9 cellular contexts compared by ENCODE assay signal in the genomic region with DNA sequence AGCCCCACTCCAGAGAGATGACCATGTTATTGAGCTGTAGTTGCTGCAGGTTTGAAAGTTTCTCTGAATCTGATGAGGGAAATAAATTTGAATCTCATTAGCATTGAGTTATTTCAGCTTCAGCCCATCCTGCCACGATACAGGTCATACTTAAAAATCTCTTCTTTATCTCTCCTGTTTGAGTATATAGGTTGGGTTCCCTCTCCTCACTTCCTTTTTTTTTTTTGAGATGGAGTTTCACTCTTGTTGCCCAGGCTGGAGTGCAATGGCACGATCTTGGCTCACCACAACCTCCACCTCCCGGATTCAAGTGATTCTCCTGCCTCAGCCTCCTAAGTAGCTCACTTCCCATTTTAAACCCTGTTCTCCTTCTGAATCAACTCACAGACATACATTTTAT. TPM values are rescaled to one million over a fixed set of nuclear protein-coding genes. Genes with fewer than 3 reads are reported as not detected.
"Had no signal": no experiment of that assay in that cellular context is flagged by ENCODE, and none has a peak within 500 bp of the region (broad histone marks: within the 10 kb centered on the region; RNA-seq: fewer than 3 reads in every experiment).

No MANE protein-coding gene starts in this region.

RNA-seq across cellular contexts. Expression of a gene that starts 17.9 kb away (rescaled TPM):
- total RNA-seq: activated CD4-positive, alpha-beta memory T cell treated with anti-CD3 and anti-CD28 coated beads, Interleukin-2, amount 10 ng/mL, durations not matched to agents 7 days and 5 days; activated CD4-positive, alpha-beta T cell treated with anti-CD3 and anti-CD28 coated beads, Interleukin-2, amount 10 ng/mL, durations not matched to agents 7 days and 5 days; activated CD8-positive, alpha-beta memory T cell treated with anti-CD3 and anti-CD28 coated beads, Interleukin-2, amount 10 ng/mL, durations not matched to agents 7 days and 5 days; activated CD8-positive, alpha-beta T cell treated with anti-CD3 and anti-CD28 coated beads, Interleukin-2, amount 10 ng/mL, durations not matched to agents 7 days and 5 days; activated naive CD8-positive, alpha-beta T cell treated with anti-CD3 and anti-CD28 coated beads, Interleukin-2, amount 10 ng/mL, durations not matched to agents 7 days and 5 days; activated T-helper 2 cell treated with anti-CD3 and anti-CD28 coated beads, Interferon-gamma antibody, Interleukin-2, Interleukin-4, amounts not matched to agents 10 μg/mL and 5 μg/mL and 100 μg/mL, durations not matched to agents 14 hours and 24 hours and 36 hours; ascending aorta; bronchial epithelial cell; WTC11 had no signal
